13 cellular contexts compared by ENCODE assay signal in the genomic region with DNA sequence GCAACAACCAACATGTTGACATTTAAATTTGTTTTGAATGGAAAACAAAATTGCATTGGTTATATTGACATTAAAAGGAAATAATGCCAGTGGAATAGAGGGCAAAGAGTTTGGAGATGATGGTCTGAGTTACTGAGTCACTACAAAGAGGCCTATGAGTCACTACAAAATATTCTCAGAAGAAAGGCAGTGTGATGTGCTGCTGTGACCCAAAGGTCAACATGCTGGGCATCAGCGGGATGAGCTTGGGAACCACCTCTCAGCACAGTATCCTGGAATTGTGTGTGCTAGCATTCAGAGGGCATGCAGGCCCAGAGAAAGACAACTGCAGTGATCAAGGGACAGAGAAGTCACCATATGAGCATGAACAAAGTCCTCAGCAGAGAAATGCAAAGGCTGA. TPM values are rescaled to one million over a fixed set of nuclear protein-coding genes. Genes with fewer than 3 reads are reported as not detected.
DNase-seq lines count a peak whose midpoint lies in the region; ATAC-seq and TF ChIP-seq lines count a peak whose summit lies in the region.
"Had no signal": no experiment of that assay in that cellular context is flagged by ENCODE, and none has a peak within 500 bp of the region (broad histone marks: within the 10 kb centered on the region; RNA-seq: fewer than 3 reads in every experiment).

No MANE protein-coding gene starts in this region.

- H3K27me3 Mint-ChIP-seq in activated T-cell treated with anti-CD3 and anti-CD28 coated beads, Interleukin-2, amount 50 U/mL, for 24 hours, result peaks cover 2% of the 10 kb centered on the region
- H3K27me3 Mint-ChIP-seq: T-cell had no signal

- H3K9me2 ChIP-seq in SK-N-SH (no peaks in the 10 kb centered on the region), MM.1S (replicated peaks; ENCODE audit: insufficient read depth, low read length) (no peaks in the 10 kb centered on the region)

- H3K36me3 Mint-ChIP-seq in activated T-cell treated with anti-CD3 and anti-CD28 coated beads, Interleukin-2, amount 50 U/mL, for 24 hours (ENCODE audit: low read depth), result peaks cover 26% of the 10 kb centered on the region
- H3K36me3 Mint-ChIP-seq: T-cell had no signal

- H3K27ac ChIP-seq in SK-N-SH (ENCODE audit: low read depth in 2 of 2, low read length in 1 of 2) (peak overlapping the region in 1 of 2 experiments; percentile 59; a peak in 1 of 4 replicates), fibroblast of lung (ENCODE audit: insufficient read depth, low read length) (peak overlapping the region; percentile 38), MM.1S (ENCODE audit: low read length) (no peak overlapping the region)
- H3K27ac ChIP-seq: HL-60, left lung had no signal

- no peak for TF ChIP-seq RAD21 in SK-N-SH (IDR thresholded peaks at IDR 0.05; ENCODE audit: low read length)

- no peak for TF ChIP-seq CTCF in SK-N-SH (IDR thresholded peaks at IDR 0.05)
- TF ChIP-seq CTCF in fibroblast of lung (conservative IDR thresholded peaks at IDR 0.05 in 1 of 2, IDR thresholded peaks at IDR 0.05 in 1 of 2; ENCODE audit: low read depth in 1 of 2, low read length in 2 of 2), result no peak
- no peak for TF ChIP-seq CTCF in MM.1S (IDR thresholded peaks at IDR 0.05; ENCODE audit: low read length)

- H3K36me3 ChIP-seq in SK-N-SH (replicated peaks in 1 of 2; ENCODE audit: control insufficient read depth in 1 of 2, insufficient read depth in 2 of 2, low read length in 1 of 2) (no peaks in the 10 kb centered on the region), fibroblast of lung (ENCODE audit: control insufficient read depth, insufficient read depth, low read length) (no peaks in the 10 kb centered on the region), MM.1S (replicated peaks; ENCODE audit: insufficient read depth, low read length) (no peaks in the 10 kb centered on the region)
- H3K36me3 ChIP-seq: left lung had no signal

- no peak overlapping the region for H3K4me3 ChIP-seq in SK-N-SH (ENCODE audit: low read depth in 2 of 2, low read length in 1 of 2)
- no peak overlapping the region for H3K4me3 ChIP-seq in fibroblast of lung (replicated peaks in 1 of 4; ENCODE audit: control extremely low read depth in 1 of 4, insufficient read depth in 1 of 4, low read depth in 3 of 4, low read length in 4 of 4)
- H3K4me3 ChIP-seq in MM.1S (ENCODE audit: low read length), result no peak overlapping the region
- H3K4me3 ChIP-seq: left lung had no signal

- H3K9me3 Mint-ChIP-seq in activated T-cell treated with anti-CD3 and anti-CD28 coated beads, Interleukin-2, amount 50 U/mL, for 24 hours, result no peaks in the 10 kb centered on the region
- H3K9me3 Mint-ChIP-seq: T-cell had no signal

- no peak overlapping the region for H2AFZ ChIP-seq in SK-N-SH (ENCODE audit: low read depth)
- no peak overlapping the region for H2AFZ ChIP-seq in fibroblast of lung (ENCODE audit: low read length)
- H2AFZ ChIP-seq in MM.1S (ENCODE audit: low read length), result no peak overlapping the region

- no peaks in the 10 kb centered on the region for H4K20me1 ChIP-seq in SK-N-SH (ENCODE audit: insufficient read depth)
- no peaks in the 10 kb centered on the region for H4K20me1 ChIP-seq in fibroblast of lung (ENCODE audit: control insufficient read depth, extremely low read depth, insufficient read depth, low read length)
- no peaks in the 10 kb centered on the region for H4K20me1 ChIP-seq in MM.1S (ENCODE audit: insufficient read depth, low read length)

- H3F3A ChIP-seq in SK-N-SH (replicated peaks; ENCODE audit: insufficient read depth), result peaks cover 5% of the 10 kb centered on the region
- no peaks in the 10 kb centered on the region for H3F3A ChIP-seq in MM.1S (ENCODE audit: insufficient read depth, low read length)

- ATAC-seq in GM21737 (IDR thresholded peaks at IDR 0.05; ENCODE audit: unreplicated experiment) (no peak), GM21619 (IDR thresholded peaks at IDR 0.05; ENCODE audit: unreplicated experiment) (no peak)
- ATAC-seq: left lung, sciatic nerve, T-cell had no signal

- TF ChIP-seq EP300 in SK-N-SH (IDR thresholded peaks at IDR 0.05; ENCODE audit: borderline replicate concordance in 1 of 2, low read depth in 1 of 2, low read length in 1 of 2), result no peak

- no peak overlapping the region for H3K9ac ChIP-seq in SK-N-SH
- H3K9ac ChIP-seq in fibroblast of lung (ENCODE audit: insufficient read depth, low read length), result no peak overlapping the region
- no peak overlapping the region for H3K9ac ChIP-seq in MM.1S (ENCODE audit: low read length)

- H3K27me3 ChIP-seq in SK-N-SH (ENCODE audit: insufficient read depth), result no peaks in the 10 kb centered on the region
- H3K27me3 ChIP-seq in fibroblast of lung (ENCODE audit: control insufficient read depth, insufficient read depth, low read length), result no peaks in the 10 kb centered on the region
- H3K27me3 ChIP-seq in MM.1S (replicated peaks; ENCODE audit: insufficient read depth, low read length), result no peaks in the 10 kb centered on the region
- H3K27me3 ChIP-seq: left lung had no signal

- peak overlapping the region; percentile 64 for H3K27ac Mint-ChIP-seq in activated T-cell treated with anti-CD3 and anti-CD28 coated beads, Interleukin-2, amount 50 U/mL, for 24 hours

- H3K4me2 ChIP-seq in SK-N-SH (peak overlapping the region; percentile 9; the same call in 1 of the 2 replicates), fibroblast of lung (ENCODE audit: extremely low read depth, insufficient read depth, low read length) (peak overlapping the region; percentile 15), MM.1S (ENCODE audit: low read depth, low read length) (no peak overlapping the region)

- H3K79me2 ChIP-seq in SK-N-SH (ENCODE audit: insufficient read depth), result peaks cover 43% of the 10 kb centered on the region
- H3K79me2 ChIP-seq in fibroblast of lung (ENCODE audit: control insufficient read depth, insufficient read depth, low read length), result peaks cover 19% of the 10 kb centered on the region
- peaks cover 19% of the 10 kb centered on the region for H3K79me2 ChIP-seq in MM.1S (ENCODE audit: low read length)

- no peak for DNase-seq in activated T-cell treated with anti-CD3 and anti-CD28 coated beads, Interleukin-2, amount 50 U/mL, for 24 hours
- no peak for DNase-seq in activated T-cell treated with anti-CD3 and anti-CD28 coated beads, Interleukin-2, amount 50 U/mL, for 48 hours
- no peak for DNase-seq in SK-N-SH
- DNase-seq in fibroblast of lung (ENCODE audit: low read depth in 2 of 2), result peak; percentile 63 to 64
- peak; percentile 36 for DNase-seq in stromal cell of bone marrow (ENCODE audit: low read depth)
- no peak for DNase-seq in MM.1S
- DNase-seq: left lung, NCI-H2171, T-cell had no signal

- WGBS in SK-N-SH (ENCODE audit: low lambda C conversion rate), result 7% methylated on average over 1 of the region's 1 CpG

- H3K4me1 Mint-ChIP-seq in activated T-cell treated with anti-CD3 and anti-CD28 coated beads, Interleukin-2, amount 50 U/mL, for 24 hours (ENCODE audit: low read depth), result peaks cover 32% of the 10 kb centered on the region

- H3K9me3 ChIP-seq in SK-N-SH (no peaks in the 10 kb centered on the region), fibroblast of lung (ENCODE audit: control insufficient read depth, insufficient read depth, low read depth, low read length) (no peaks in the 10 kb centered on the region), MM.1S (replicated peaks; ENCODE audit: insufficient read depth, low read length) (no peaks in the 10 kb centered on the region)
- H3K9me3 ChIP-seq: left lung had no signal

- no peaks in the 10 kb centered on the region; a peak in 2 of 4 replicates for H3K4me1 ChIP-seq in SK-N-SH (ENCODE audit: control insufficient read depth in 1 of 2, insufficient read depth in 2 of 2, low read depth in 1 of 2, low read length in 1 of 2)
- peaks cover 8% of the 10 kb centered on the region for H3K4me1 ChIP-seq in fibroblast of lung (ENCODE audit: control insufficient read depth, extremely low read depth, insufficient read depth, low read length)
- H3K4me1 ChIP-seq in MM.1S (ENCODE audit: low read length), result no peaks in the 10 kb centered on the region

- POLR2A ChIA-PET in SK-N-SH (lab: Yijun Ruan, JAX), result no interaction called here

- CTCF ChIA-PET in SK-N-SH (lab: Yijun Ruan, JAX), result interaction anchor here (0.7 to 6.9 kb wide), 2 partner anchors 11 to 18 kb away, joined by 3 to 35 read pairs; no protein-coding TSS in a partner anchor

- no peak overlapping the region for H3K4me3 Mint-ChIP-seq in activated T-cell treated with anti-CD3 and anti-CD28 coated beads, Interleukin-2, amount 50 U/mL, for 24 hours
- H3K4me3 Mint-ChIP-seq: T-cell had no signal

RNA-seq across cellular contexts. Expression of a gene that starts 2.8 kb away (rescaled TPM):
- polyA plus RNA-seq in SK-N-SH (2012; rRNA removed) (11.8 and 12.0 TPM in 2 replicates), fibroblast of lung (8.1 and 8.4 TPM in 2 replicates)
- 12.8 and 13.3 TPM in 2 replicates for polyA plus RNA-seq in SK-N-SH (2012; cell fraction: cytosol; rRNA removed)
- polyA plus RNA-seq in SK-N-SH (2012; cell fraction: nucleus; rRNA removed), result 7.7 and 8.1 TPM in 2 replicates
- 9.6 and 10.3 TPM in 2 replicates for total RNA-seq in fibroblast of lung
- polyA plus RNA-seq in fibroblast of lung (2012), result 6.6 and 8.0 TPM in 2 replicates
- 1.0 and 3.0 TPM in 2 replicates for polyA minus RNA-seq in fibroblast of lung (ENCODE audit: low replicate concordance)

RNA-seq across cellular contexts. Expression of a gene that starts 2.8 kb away (rescaled TPM):
- polyA plus RNA-seq in SK-N-SH (2012; rRNA removed) (3.7 and 4.9 TPM in 2 replicates), fibroblast of lung (9.3 and 10.6 TPM in 2 replicates)
- polyA plus RNA-seq in SK-N-SH (2012; cell fraction: cytosol; rRNA removed), result 3.6 and 11.9 TPM in 2 replicates
- polyA plus RNA-seq in SK-N-SH (2012; cell fraction: nucleus; rRNA removed), result 8.2 and 16.0 TPM in 2 replicates
- 14.6 and 16.0 TPM in 2 replicates for total RNA-seq in fibroblast of lung
- polyA plus RNA-seq in fibroblast of lung (2012), result 15.6 and 17.6 TPM in 2 replicates
- 2.9 TPM in 1 of 2 replicates, not detected in the other for polyA minus RNA-seq in fibroblast of lung (ENCODE audit: low replicate concordance)

RNA-seq across cellular contexts. Expression of a gene that starts 3.1 kb away (rescaled TPM):
- polyA plus RNA-seq in SK-N-SH (2012; rRNA removed) (11.2 and 16.6 TPM in 2 replicates), fibroblast of lung (22.0 and 29.8 TPM in 2 replicates)
- polyA plus RNA-seq in SK-N-SH (2012; cell fraction: cytosol; rRNA removed), result 15.2 and 16.1 TPM in 2 replicates
- 4.5 and 11.0 TPM in 2 replicates for polyA plus RNA-seq in SK-N-SH (2012; cell fraction: nucleus; rRNA removed)
- total RNA-seq in fibroblast of lung, result 9.5 and 12.1 TPM in 2 replicates
- 17.0 and 20.4 TPM in 2 replicates for polyA plus RNA-seq in fibroblast of lung (2012)
- polyA minus RNA-seq in fibroblast of lung (ENCODE audit: low replicate concordance), result 8.0 and 14.1 TPM in 2 replicates

RNA-seq across cellular contexts. Expression of a gene that starts 41.5 kb away (rescaled TPM):
- polyA plus RNA-seq in SK-N-SH (2012; rRNA removed) (55.9 and 73.1 TPM in 2 replicates), fibroblast of lung (92.4 and 97.1 TPM in 2 replicates)
- polyA plus RNA-seq in SK-N-SH (2012; cell fraction: cytosol; rRNA removed), result 75.0 and 87.5 TPM in 2 replicates
- polyA plus RNA-seq in SK-N-SH (2012; cell fraction: nucleus; rRNA removed), result 27.2 and 30.0 TPM in 2 replicates
- 18.3 and 21.3 TPM in 2 replicates for total RNA-seq in fibroblast of lung
- 71.7 and 79.4 TPM in 2 replicates for polyA plus RNA-seq in fibroblast of lung (2012)
- polyA minus RNA-seq in fibroblast of lung (ENCODE audit: low replicate concordance), result 46.6 and 52.8 TPM in 2 replicates

RNA-seq across cellular contexts. Expression of a gene that starts 45.6 kb away (rescaled TPM):
- polyA plus RNA-seq in SK-N-SH (2012; rRNA removed) (2.5 and 4.2 TPM in 2 replicates), fibroblast of lung (3.2 and 4.5 TPM in 2 replicates)
- 4.2 TPM in 2 replicates for polyA plus RNA-seq in SK-N-SH (2012; cell fraction: cytosol; rRNA removed)
- polyA plus RNA-seq in SK-N-SH (2012; cell fraction: nucleus; rRNA removed), result 0.80 and 1.7 TPM in 2 replicates
- 5.4 and 7.9 TPM in 2 replicates for total RNA-seq in fibroblast of lung
- polyA plus RNA-seq in fibroblast of lung (2012), result 2.5 and 2.7 TPM in 2 replicates
- 0.19 TPM in 1 of 2 replicates, not detected in the other for polyA minus RNA-seq in fibroblast of lung (ENCODE audit: low replicate concordance)

Comparison
In these comparisons a context has a peak if more than half of its experiments do, and no peak if none do; other contexts are left out.
1. DNase-seq: peak in fibroblast of lung (2 of 2) and stromal cell of bone marrow (single experiment); none in activated T-cell treated with anti-CD3 and anti-CD28 coated beads, Interleukin-2, amount 50 U/mL, for 24 hours (single experiment), activated T-cell treated with anti-CD3 and anti-CD28 coated beads, Interleukin-2, amount 50 U/mL, for 48 hours (0 of 2), SK-N-SH (single experiment) and MM.1S (single experiment).